ENCODE assay signal across 15 cellular contexts in genomic region chr19:13085673-13086072, GRCh38. TPM values are rescaled to one million over a fixed set of nuclear protein-coding genes. Genes with fewer than 3 reads are reported as not detected.
DNase-seq lines count a peak whose midpoint lies in the region; ATAC-seq and TF ChIP-seq lines count a peak whose summit lies in the region.
"Had no signal": no experiment of that assay in that cellular context is flagged by ENCODE, and none has a peak within 500 bp of the region (broad histone marks: within the 10 kb centered on the region; RNA-seq: fewer than 3 reads in every experiment).

No MANE protein-coding gene starts in this region.

- ATAC-seq in heart right ventricle, result peak in 3 of 8 donors; percentile 20 to 58 (median 39)
- ATAC-seq in HG02840 (IDR thresholded peaks at IDR 0.05; ENCODE audit: low FRiP score, unreplicated experiment), result no peak
- ATAC-seq: effector memory CD8-positive, alpha-beta T cell; T-helper 17 cell had no signal

- peak overlapping the region; percentile 70 for H3K27ac Mint-ChIP-seq in MCF 10A (ENCODE audit: low read depth, unreplicated experiment)
- H3K27ac Mint-ChIP-seq in neural progenitor cell, result no peak overlapping the region
- H3K27ac Mint-ChIP-seq: effector memory CD8-positive, alpha-beta T cell; T-helper 17 cell had no signal

- no peak overlapping the region for H3K4me2 ChIP-seq in mammary epithelial cell (ENCODE audit: insufficient read depth, low read depth, low read length)
- no peak overlapping the region for H3K4me2 ChIP-seq in neural progenitor cell

- H3K27me3 ChIP-seq in mammary epithelial cell (ENCODE audit: insufficient read depth, low read length), result no peaks in the 10 kb centered on the region
- no peaks in the 10 kb centered on the region for H3K27me3 ChIP-seq in heart right ventricle
- H3K27me3 ChIP-seq in neural progenitor cell, result peaks cover 23% of the 10 kb centered on the region
- H3K27me3 ChIP-seq in vagina, result no peaks in the 10 kb centered on the region
- H3K27me3 ChIP-seq: SJCRH30 had no signal

- peaks cover 5% of the 10 kb centered on the region for H3F3A ChIP-seq in neural progenitor cell (ENCODE audit: low read depth)

- no peak for DNase-seq in MCF 10A (ENCODE audit: unreplicated experiment)
- no peak for DNase-seq in mammary epithelial cell
- DNase-seq in heart right ventricle, result no peak
- no peak for DNase-seq in neural progenitor cell (ENCODE audit: low spot score)
- DNase-seq in vagina (ENCODE audit: extremely low spot score in 2 of 2), result no peak
- DNase-seq in occipital lobe (lab: John Stamatoyannopoulos, UW), result no peak
- DNase-seq in GDM1 (lab: John Stamatoyannopoulos, UW), result no peak
- DNase-seq: effector memory CD8-positive, alpha-beta T cell; NCI-H1092 treated with DMSO at 0.1 percent for 48 hours; NCI-H2107; NCI-H748 treated with DMSO at 0.1 percent for 48 hours; SJCRH30; T-helper 17 cell had no signal

- no peaks in the 10 kb centered on the region for H3K27me3 Mint-ChIP-seq in MCF 10A (ENCODE audit: insufficient read depth, unreplicated experiment)
- H3K27me3 Mint-ChIP-seq in neural progenitor cell (ENCODE audit: insufficient read depth, low read depth), result peaks cover 35% of the 10 kb centered on the region
- H3K27me3 Mint-ChIP-seq: central memory CD8-positive, alpha-beta T cell had no signal

- H3K4me1 ChIP-seq in mammary epithelial cell (ENCODE audit: insufficient read depth, low read length), result no peaks in the 10 kb centered on the region
- H3K4me1 ChIP-seq in heart right ventricle, result peaks cover 26 to 58% (median 36%) of the 10 kb centered on the region in 9 donors
- H3K4me1 ChIP-seq in neural progenitor cell, result peaks cover 21% of the 10 kb centered on the region
- peaks cover 47% of the 10 kb centered on the region for H3K4me1 ChIP-seq in vagina
- H3K4me1 ChIP-seq: SJCRH30 had no signal

- H3K4me3 Mint-ChIP-seq in MCF 10A (ENCODE audit: unreplicated experiment) (no peak overlapping the region), neural progenitor cell (peak overlapping the region; percentile 5)
- H3K4me3 Mint-ChIP-seq: central memory CD8-positive, alpha-beta T cell; effector memory CD8-positive, alpha-beta T cell; T-helper 17 cell had no signal

- POLR2A ChIA-PET in MCF 10A (lab: Yijun Ruan, JAX), result no interaction called here

- no peak for TF ChIP-seq POLR2A in vagina (IDR thresholded peaks at IDR 0.05)

- H3K4me3 ChIP-seq in mammary epithelial cell (replicated peaks in 1 of 3; ENCODE audit: insufficient read depth in 1 of 3, low read depth in 2 of 3, low read length in 3 of 3), result no peak overlapping the region
- H3K4me3 ChIP-seq in heart right ventricle, result no peak overlapping the region
- H3K4me3 ChIP-seq in neural progenitor cell, result no peak overlapping the region
- H3K4me3 ChIP-seq in vagina, result no peak overlapping the region
- H3K4me3 ChIP-seq: SJCRH30 had no signal

- H4K20me1 ChIP-seq in mammary epithelial cell (ENCODE audit: insufficient read depth, low read length) (no peaks in the 10 kb centered on the region), neural progenitor cell (ENCODE audit: low read depth) (no peaks in the 10 kb centered on the region)

- WGBS in mammary epithelial cell (ENCODE audit: low coverage, missing lambda C conversion rate), result 42% methylated on average over 6 of the region's 7 CpGs
- 23 to 26% methylated on average over 7 of the region's 7 CpGs for WGBS in heart right ventricle, 2 donors

- in situ Hi-C loops in mammary epithelial cell (cut with MboI; ENCODE audit: low sequenced_read_pairs in 2 of 2), result no loop called here

- H3K79me2 ChIP-seq in mammary epithelial cell (ENCODE audit: insufficient read depth, low read length), result no peaks in the 10 kb centered on the region
- no peaks in the 10 kb centered on the region for H3K79me2 ChIP-seq in neural progenitor cell (ENCODE audit: low read depth)

- H2AFZ ChIP-seq in mammary epithelial cell (ENCODE audit: low read depth, low read length) (no peak overlapping the region), neural progenitor cell (replicated peaks) (no peak overlapping the region)

- no peaks in the 10 kb centered on the region for H3K9me3 ChIP-seq in mammary epithelial cell (replicated peaks; ENCODE audit: insufficient read depth, low read length)
- H3K9me3 ChIP-seq in heart right ventricle, result no peaks in the 10 kb centered on the region
- H3K9me3 ChIP-seq in neural progenitor cell (ENCODE audit: low read depth), result no peaks in the 10 kb centered on the region
- no peaks in the 10 kb centered on the region for H3K9me3 ChIP-seq in vagina
- H3K9me3 ChIP-seq: SJCRH30 had no signal

- peaks cover 5% of the 10 kb centered on the region for H3K36me3 Mint-ChIP-seq in MCF 10A (ENCODE audit: insufficient read depth, unreplicated experiment)
- H3K36me3 Mint-ChIP-seq in neural progenitor cell, result no peaks in the 10 kb centered on the region

- no TSS peak for BruUV-seq in MCF 10A (replicated peaks; lab: Mats Ljungman, UMichigan)
- no TSS peak for BruUV-seq in mammary epithelial cell (replicated peaks; lab: Mats Ljungman, UMichigan)

- peaks cover 6% of the 10 kb centered on the region for H3K36me3 ChIP-seq in mammary epithelial cell (ENCODE audit: insufficient read depth, low read length)
- H3K36me3 ChIP-seq in heart right ventricle, result peaks cover 0 to 85% (median 11%) of the 10 kb centered on the region in 9 donors
- no peaks in the 10 kb centered on the region for H3K36me3 ChIP-seq in neural progenitor cell
- peaks cover 0 to 34% of the 10 kb centered on the region in 2 donors for H3K36me3 ChIP-seq in vagina

- H3K9me3 Mint-ChIP-seq in MCF 10A (ENCODE audit: unreplicated experiment) (no peaks in the 10 kb centered on the region), neural progenitor cell (no peaks in the 10 kb centered on the region)
- H3K9me3 Mint-ChIP-seq: central memory CD8-positive, alpha-beta T cell; effector memory CD8-positive, alpha-beta T cell had no signal

- no peak for TF ChIP-seq CTCF in MCF 10A (IDR thresholded peaks at IDR 0.05; ENCODE audit: unreplicated experiment)
- TF ChIP-seq CTCF in mammary epithelial cell (conservative IDR thresholded peaks at IDR 0.05 in 1 of 2, IDR thresholded peaks at IDR 0.05 in 1 of 2; ENCODE audit: extremely low read depth in 1 of 2, insufficient read depth in 1 of 2, low read depth in 1 of 2, low read length in 2 of 2), result no peak
- TF ChIP-seq CTCF in heart right ventricle (IDR thresholded peaks at IDR 0.05), result no peak
- TF ChIP-seq CTCF in neural progenitor cell (IDR thresholded peaks at IDR 0.05), result no peak
- no peak for TF ChIP-seq CTCF in vagina (IDR thresholded peaks at IDR 0.05)

- no peak overlapping the region for H3K9ac ChIP-seq in mammary epithelial cell (ENCODE audit: insufficient read depth, low read length)
- no peak overlapping the region for H3K9ac ChIP-seq in neural progenitor cell

- CTCF ChIA-PET in MCF 10A (lab: Yijun Ruan, JAX), result interaction anchor here (0.8 to 3.3 kb wide), 5 partner anchors 8 to 120 kb away, joined by 3 to 17 read pairs (median 5); no protein-coding TSS in a partner anchor
- CTCF ChIA-PET in mammary epithelial cell (lab: Charles Lee; ENCODE audit: low non-redundant PET), result no interaction called here

- H3K27ac ChIP-seq in mammary epithelial cell (ENCODE audit: insufficient read depth, low read depth, low read length), result no peak overlapping the region
- H3K27ac ChIP-seq in heart right ventricle, result peak overlapping the region in 7 of 10 donors; percentile 24 to 68 (median 40)
- no peak overlapping the region for H3K27ac ChIP-seq in neural progenitor cell
- peak overlapping the region; percentile 17 for H3K27ac ChIP-seq in vagina
- H3K27ac ChIP-seq: SJCRH30 had no signal

- dilution Hi-C loops in mammary epithelial cell (cut with HindIII; ENCODE audit: low sequenced_read_pairs), result no loop called here

- H3K4me1 Mint-ChIP-seq in MCF 10A (ENCODE audit: insufficient read depth, unreplicated experiment), result no peaks in the 10 kb centered on the region
- H3K4me1 Mint-ChIP-seq in neural progenitor cell, result peaks cover 21% of the 10 kb centered on the region
- H3K4me1 Mint-ChIP-seq: central memory CD8-positive, alpha-beta T cell had no signal

- intact Hi-C loops in MCF 10A (cut with micrococcal nuclease) (no loop called here), mammary epithelial cell (cut with micrococcal nuclease) (no loop called here), heart right ventricle (cut with DNase I) (loop anchor here in 1 of 10 donors (5.0 kb wide), 1 partner anchor 93 kb away; no protein-coding TSS in a partner anchor), vagina (cut with DNase I) (no loop called here)

RNA-seq across cellular contexts. Expression of gene LYL1, which starts 17.0 kb away (rescaled TPM):
- total RNA-seq in MCF 10A (2022) (not detected in 2 replicates), mammary epithelial cell (not detected), heart right ventricle (1 to 10 TPM; 3.4 to 9.9 (median 6.1) TPM), neural progenitor cell (ENCODE audit: low replicate concordance) (0.88 and 2.2 TPM in 2 replicates), vagina (11.5 TPM), occipital lobe (3.3 TPM)
- polyA plus RNA-seq in mammary epithelial cell (not detected), heart right ventricle (10 to 100 TPM; 11.5 to 13.0 TPM)
- not detected for polyA minus RNA-seq in mammary epithelial cell

RNA-seq across cellular contexts. Expression of gene TRMT1, which starts 30.9 kb away (rescaled TPM):
- total RNA-seq in MCF 10A (2022) (47.5 and 63.2 TPM in 2 replicates), mammary epithelial cell (10 to 100 TPM; 28.7 to 56.2 TPM), heart right ventricle (10 to 100 TPM; 10.5 to 22.4 (median 14.2) TPM), neural progenitor cell (ENCODE audit: low replicate concordance) (30.2 and 49.0 TPM in 2 replicates), vagina (28.0 TPM), occipital lobe (27.1 TPM)
- polyA plus RNA-seq in mammary epithelial cell (39.3 TPM), heart right ventricle (10 to 100 TPM; 33.1 to 54.0 TPM)
- 66.7 TPM for polyA minus RNA-seq in mammary epithelial cell

RNA-seq across cellular contexts. Expression of gene NACC1, which starts 32.4 kb away (rescaled TPM):
- 55.9 and 67.3 TPM in 2 replicates for total RNA-seq in MCF 10A (2022)
- 100 to 1,000 TPM in 1 of 2 donors, 10 to 100 TPM in 1; 76.2 to 106 TPM for total RNA-seq in mammary epithelial cell
- 90.9 TPM for polyA plus RNA-seq in mammary epithelial cell
- polyA minus RNA-seq in mammary epithelial cell, result 45.9 TPM
- 10 to 100 TPM; 31.1 to 58.0 (median 35.1) TPM for total RNA-seq in heart right ventricle
- polyA plus RNA-seq in heart right ventricle, result 10 to 100 TPM; 23.9 to 25.0 TPM
- 34.7 and 108 TPM in 2 replicates for total RNA-seq in neural progenitor cell (ENCODE audit: low replicate concordance)
- 22.6 TPM for total RNA-seq in vagina
- 13.1 TPM for total RNA-seq in occipital lobe

Comparison
In these comparisons a context has a peak if more than half of its experiments do, and no peak if none do; other contexts are left out.
1. H3K27ac ChIP-seq: peak in heart right ventricle (7 of 10) and vagina (single experiment); none in mammary epithelial cell (single experiment) and neural progenitor cell (single experiment).